Comparison of ENCODE assay signal across 7 cellular contexts in the genomic region with DNA sequence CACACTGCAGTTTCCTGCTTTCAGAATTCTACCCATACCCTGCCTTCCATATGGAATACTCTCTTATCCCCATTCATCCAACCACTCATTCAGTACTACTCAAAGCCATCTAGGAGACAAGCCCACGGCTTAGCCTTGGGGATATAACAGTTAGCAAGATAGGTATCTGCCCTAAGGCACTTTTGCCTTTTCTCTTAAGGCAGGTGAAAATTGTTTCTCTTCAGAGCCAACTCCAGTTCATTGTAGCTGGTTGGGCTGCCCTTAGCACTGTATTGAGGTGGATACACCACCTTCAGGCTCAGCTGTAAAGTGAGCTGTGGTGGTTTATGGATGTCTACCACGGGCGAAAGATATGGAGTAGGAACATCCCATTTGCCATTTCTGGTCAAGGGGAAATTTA.
"Had no signal": no experiment of that assay in that cellular context is flagged by ENCODE, and none has a peak within 500 bp of the region (broad histone marks: within the 10 kb centered on the region; RNA-seq: fewer than 3 reads in every experiment).

No MANE protein-coding gene starts in this region.

- DNase-seq: H9, HCEC 1CT, KBM-7 had no signal

- H3K4me3 Mint-ChIP-seq: GM23338, H9, IgD-negative memory B cell had no signal

- H3K4me2 ChIP-seq: GM23338 had no signal

- H3K4me1 Mint-ChIP-seq: IgD-negative memory B cell had no signal

- H3K27ac ChIP-seq: HL-60 had no signal

- ATAC-seq: GM23338, HepG2 had no signal

- H3K27ac Mint-ChIP-seq: GM23338, H9, IgD-negative memory B cell had no signal

- H3K9me3 Mint-ChIP-seq: GM23338 had no signal

- H3K4me3 ChIP-seq: GM23338 had no signal

- H3K36me3 Mint-ChIP-seq: IgD-negative memory B cell had no signal
